ENCODE assay signal across 8 cellular contexts in genomic region chr21:26070822-26071425, GRCh38.
A peak's percentile ranks its signal among the peaks of the same experiment; 100 is the strongest.
DNase-seq lines count a peak whose midpoint lies in the region; ATAC-seq, FAIRE-seq and TF ChIP-seq lines count a peak whose summit lies in the region.

No MANE protein-coding gene starts in this region.

- H3K4me3 ChIP-seq in BJ (ENCODE audit: low read depth, low read length) (peak overlapping the region; percentile 13; the same call in 1 of the 2 replicates), osteoblast (ENCODE audit: insufficient read depth, low read length) (peak overlapping the region; percentile 63), MM.1S (ENCODE audit: low read length) (no peak overlapping the region)
- H3K4me3 ChIP-seq in effector memory CD4-positive, alpha-beta T cell (ENCODE audit: insufficient read depth, low read depth, low read length, poor library complexity, severe bottlenecking): peak overlapping the region; percentile 28

- CTCF ChIA-PET in BJ (lab: Yijun Ruan, JAX): no interaction called here

- H3F3A ChIP-seq in MM.1S (ENCODE audit: insufficient read depth, low read length): no peaks in the 10 kb centered on the region

- H3K79me2 ChIP-seq in osteoblast (ENCODE audit: insufficient read depth, low read length) (peaks cover 87% of the 10 kb centered on the region), MM.1S (ENCODE audit: low read length) (peaks cover 62% of the 10 kb centered on the region)

- no peak for TF ChIP-seq CTCF in BJ (IDR thresholded peaks at IDR 0.05; ENCODE audit: insufficient read depth, low read depth, low read length)
- no peak for TF ChIP-seq CTCF in osteoblast (IDR thresholded peaks at IDR 0.05; ENCODE audit: extremely low read depth, low read depth, low read length)
- TF ChIP-seq CTCF in MM.1S (IDR thresholded peaks at IDR 0.05; ENCODE audit: low read length): no peak
- TF ChIP-seq CTCF in D721Med (IDR thresholded peaks at IDR 0.05; ENCODE audit: insufficient read depth, missing control alignments): no peak

- H3K27ac ChIP-seq in effector memory CD4-positive, alpha-beta T cell (ENCODE audit: insufficient read depth, low read length, poor library complexity, severe bottlenecking): no peak overlapping the region
- peak overlapping the region; percentile 66 for H3K27ac ChIP-seq in osteoblast (ENCODE audit: low read depth, low read length)
- H3K27ac ChIP-seq in MM.1S (ENCODE audit: low read length): no peak overlapping the region

- H3K9ac ChIP-seq in MM.1S (ENCODE audit: low read length): no peak overlapping the region

- no peaks in the 10 kb centered on the region for H3K9me2 ChIP-seq in MM.1S (replicated peaks; ENCODE audit: insufficient read depth, low read length)

- H3K27me3 ChIP-seq in BJ (ENCODE audit: control insufficient read depth, insufficient read depth, low read length): no peaks in the 10 kb centered on the region
- H3K27me3 ChIP-seq in effector memory CD4-positive, alpha-beta T cell (replicated peaks; ENCODE audit: control insufficient read depth, insufficient read depth, low read length, poor library complexity, severe bottlenecking): no peaks in the 10 kb centered on the region
- H3K27me3 ChIP-seq in osteoblast (ENCODE audit: insufficient read depth, low read length): no peaks in the 10 kb centered on the region
- no peaks in the 10 kb centered on the region for H3K27me3 ChIP-seq in MM.1S (replicated peaks; ENCODE audit: insufficient read depth, low read length)

- peaks cover 5% of the 10 kb centered on the region for H3K4me1 ChIP-seq in effector memory CD4-positive, alpha-beta T cell (ENCODE audit: control insufficient read depth, insufficient read depth, low read length, poor library complexity, severe bottlenecking)
- peaks cover 31% of the 10 kb centered on the region for H3K4me1 ChIP-seq in osteoblast (ENCODE audit: insufficient read depth, low read length)
- H3K4me1 ChIP-seq in MM.1S (ENCODE audit: low read length): no peaks in the 10 kb centered on the region

- peak; percentile 6 for DNase-seq in BJ (ENCODE audit: low read depth)
- DNase-seq in RPMI7951 (ENCODE audit: low read depth): peak; percentile 69
- no peak for DNase-seq in effector memory CD4-positive, alpha-beta T cell
- no peak for DNase-seq in osteoblast (ENCODE audit: insufficient read length, low spot score, missing footprints)
- DNase-seq in MM.1S: no peak
- no peak for DNase-seq in D721Med (ENCODE audit: insufficient read length, low spot score)
- no peak for DNase-seq in CD1c-positive myeloid dendritic cell (ENCODE audit: extremely low spot score)

- ATAC-seq in GM21717 (IDR thresholded peaks at IDR 0.05; ENCODE audit: unreplicated experiment): peak; percentile 73

- peaks cover 14% of the 10 kb centered on the region for H4K20me1 ChIP-seq in osteoblast (ENCODE audit: insufficient read depth, low read length)
- H4K20me1 ChIP-seq in MM.1S (ENCODE audit: insufficient read depth, low read length): no peaks in the 10 kb centered on the region

- POLR2A ChIA-PET in BJ (lab: Charles Lee): interaction anchor here (1.1 kb wide), 1 partner anchor 15 kb away, joined by 4 read pairs; no protein-coding TSS in a partner anchor

- no peaks in the 10 kb centered on the region for H3K9me3 ChIP-seq in effector memory CD4-positive, alpha-beta T cell (ENCODE audit: control insufficient read depth, low read length)
- H3K9me3 ChIP-seq in osteoblast (ENCODE audit: low read depth, low read length) (no peaks in the 10 kb centered on the region), MM.1S (replicated peaks; ENCODE audit: insufficient read depth, low read length) (no peaks in the 10 kb centered on the region)

- no peak for FAIRE-seq in D721Med (lab: Jason Lieb, UNC)

- no peaks in the 10 kb centered on the region for H3K36me3 ChIP-seq in BJ (ENCODE audit: control insufficient read depth, insufficient read depth, low read length)
- H3K36me3 ChIP-seq in effector memory CD4-positive, alpha-beta T cell (ENCODE audit: control insufficient read depth, insufficient read depth, low read length): no peaks in the 10 kb centered on the region
- no peaks in the 10 kb centered on the region for H3K36me3 ChIP-seq in osteoblast (ENCODE audit: insufficient read depth, low read length)
- H3K36me3 ChIP-seq in MM.1S (replicated peaks; ENCODE audit: insufficient read depth, low read length): no peaks in the 10 kb centered on the region

- H2AFZ ChIP-seq in osteoblast (ENCODE audit: low read length) (peak overlapping the region; percentile 75), MM.1S (ENCODE audit: low read length) (no peak overlapping the region)

- H3K4me2 ChIP-seq in osteoblast (ENCODE audit: insufficient read depth, low read length) (peak overlapping the region; percentile 91), MM.1S (ENCODE audit: low read depth, low read length) (no peak overlapping the region)

Comparison
In these comparisons a context has a peak if more than half of its experiments do, and no peak if none do; other contexts are left out.
1. DNase-seq: peak in BJ (single experiment) and RPMI7951 (single experiment); none in effector memory CD4-positive, alpha-beta T cell (0 of 3), osteoblast (single experiment), MM.1S (single experiment), D721Med (single experiment) and CD1c-positive myeloid dendritic cell (single experiment).